29 cellular contexts compared by ENCODE assay signal in the genomic region with DNA sequence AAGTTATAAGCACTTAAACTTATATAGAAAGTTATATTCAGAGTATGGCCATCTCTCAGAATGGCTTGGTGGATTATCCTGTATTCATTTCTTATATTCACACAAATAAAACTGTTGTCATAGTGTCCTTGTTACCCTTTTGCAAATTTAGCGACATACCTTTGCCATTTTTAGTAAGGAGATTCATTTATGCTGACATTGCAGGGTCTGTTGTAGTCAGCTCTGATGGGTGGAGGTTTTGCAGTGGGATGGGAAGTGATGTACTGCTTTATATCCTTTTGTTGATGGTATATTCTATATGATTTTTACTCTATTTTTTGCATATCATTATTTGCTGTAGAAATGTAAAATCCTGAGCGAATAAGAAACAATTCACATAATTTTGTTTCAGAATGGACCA. TPM values are rescaled to one million over a fixed set of nuclear protein-coding genes. Genes with fewer than 3 reads are reported as not detected.
"Had no signal": no experiment of that assay in that cellular context is flagged by ENCODE, and none has a peak within 500 bp of the region (broad histone marks: within the 10 kb centered on the region; RNA-seq: fewer than 3 reads in every experiment).

No MANE protein-coding gene starts in this region.

- H2AFZ ChIP-seq: neural progenitor cell, parathyroid adenoma had no signal

- DNase-seq: natural killer cell; occipital lobe; ovary; posterior cingulate gyrus; psoas muscle; right cardiac atrium; spleen; stimulated activated CD4-positive, alpha-beta T cell treated with anti-CD3 and anti-CD28 coated beads, Interleukin-12 subunit alpha, Interleukin-12 subunit beta, amount 100 ng/mL, for 4 hours; stimulated activated CD4-positive, alpha-beta T cell treated with anti-CD3 and anti-CD28 coated beads, Interleukin-1b, Interleukin-23, amount 100 ng/mL, for 48 hours; stimulated activated CD4-positive, alpha-beta T cell treated with anti-CD3 and anti-CD28 coated beads, Interleukin-4, amount 100 ng/mL, for 1 hour; stimulated activated CD4-positive, alpha-beta T cell treated with anti-CD3 and anti-CD28 coated beads, Interleukin-4, amount 100 ng/mL, for 4 hours; stimulated activated CD8-positive, alpha-beta memory T cell treated with anti-CD3 and anti-CD28 coated beads, Interleukin-4, amount 100 ng/mL, for 48 hours; stimulated activated naive CD4-positive, alpha-beta T cell; stimulated activated naive CD8-positive, alpha-beta T cell treated with anti-CD3 and anti-CD28 coated beads, Interleukin-15, amount 100 ng/mL, for 72 hours; stimulated activated naive CD8-positive, alpha-beta T cell treated with anti-CD3 and anti-CD28 coated beads, Interleukin-15, Interleukin-2, amounts not matched to agents 100 U/mL and 50 U/mL, for 24 hours; substantia nigra; testis; tibial artery; trophoblast cell; upper lobe of left lung had no signal

- H3K4me3 ChIP-seq: neural progenitor cell, ovary, psoas muscle, skin epidermis, smooth muscle cell, spleen, suprapubic skin, testis, tibial artery, upper lobe of left lung, vagina had no signal

- ATAC-seq: natural killer cell; psoas muscle; right cardiac atrium; sciatic nerve; stimulated activated memory B cell treated with anti-CD40 and anti-IgM and Interleukin-4, amounts not matched to agents 10 μg/mL and 1 μg/mL and 100 μg/mL, for 72 hours; stimulated activated naive CD8-positive, alpha-beta T cell treated with anti-CD3 and anti-CD28 coated beads, Interleukin-15, amount 100 ng/mL, for 72 hours; stimulated activated naive CD8-positive, alpha-beta T cell treated with anti-CD3 and anti-CD28 coated beads, Interleukin-15, Interleukin-2, amounts not matched to agents 100 U/mL and 50 U/mL, for 24 hours had no signal

- H3K9me3 ChIP-seq: ovary, psoas muscle, suprapubic skin, testis, vagina had no signal

- FAIRE-seq: urothelium cell line had no signal

- H3K36me3 ChIP-seq: neural progenitor cell, ovary, spleen, suprapubic skin, tibial artery, upper lobe of left lung, vagina had no signal

- H3K27ac ChIP-seq: neural progenitor cell, ovary, parathyroid adenoma, psoas muscle, skin epidermis, spleen, suprapubic skin, testis, tibial artery, upper lobe of left lung, vagina had no signal

- H3K9ac ChIP-seq: neural progenitor cell, parathyroid adenoma had no signal

- H3K4me2 ChIP-seq: neural progenitor cell, smooth muscle cell had no signal

- H3K4me1 ChIP-seq: parathyroid adenoma, psoas muscle, spleen, suprapubic skin, vagina had no signal

- H3K27me3 ChIP-seq: neural progenitor cell, ovary, spleen, suprapubic skin, testis, tibial artery, upper lobe of left lung, vagina had no signal

- H3K79me2 ChIP-seq: parathyroid adenoma had no signal

RNA-seq across cellular contexts. Expression of a gene that starts 35.9 kb away (rescaled TPM):
- total RNA-seq: natural killer cell had no signal
